ENCODE assay signal across 8 cellular contexts in genomic region chr12:79127268-79127895, GRCh38.
DNase-seq lines count a peak whose midpoint lies in the region; ATAC-seq and TF ChIP-seq lines count a peak whose summit lies in the region.

No MANE protein-coding gene starts in this region.

- H3K27ac ChIP-seq in OCI-LY3 (ENCODE audit: low read length) (peak overlapping the region; percentile 20; the same call in 1 of the 2 replicates), ovary (no peak overlapping the region)

- TF ChIP-seq CTCF in OCI-LY3 (IDR thresholded peaks at IDR 0.05; ENCODE audit: low read depth, low read length) (no peak), ovary (IDR thresholded peaks at IDR 0.05) (no peak)

- H3K9me3 ChIP-seq in OCI-LY3 (ENCODE audit: insufficient read depth, low read length) (no peaks in the 10 kb centered on the region), ovary (no peaks in the 10 kb centered on the region)

- H3K9ac ChIP-seq in OCI-LY3 (ENCODE audit: low read length), result no peak overlapping the region

- H3K36me3 ChIP-seq in OCI-LY3 (replicated peaks; ENCODE audit: low read depth, low read length) (no peaks in the 10 kb centered on the region), ovary (no peaks in the 10 kb centered on the region)

- no peak overlapping the region for H3K4me3 ChIP-seq in OCI-LY3 (ENCODE audit: low read length)
- H3K4me3 ChIP-seq in ovary, result no peak overlapping the region

- peak overlapping the region; percentile 39 for H3K4me2 ChIP-seq in OCI-LY3 (ENCODE audit: low read length)

- no peaks in the 10 kb centered on the region for H4K20me1 ChIP-seq in OCI-LY3 (ENCODE audit: insufficient read depth, low read length)

- TF ChIP-seq EP300 in ovary (IDR thresholded peaks at IDR 0.05), result no peak

- ATAC-seq in GM18868 (IDR thresholded peaks at IDR 0.05; ENCODE audit: unreplicated experiment) (peak; percentile 94), HG02852 (IDR thresholded peaks at IDR 0.05; ENCODE audit: unreplicated experiment) (peak; percentile 97), Right ventricle myocardium superior (ENCODE audit: poor library complexity) (no peak)

- no peaks in the 10 kb centered on the region for H3K27me3 ChIP-seq in OCI-LY3 (ENCODE audit: low read depth, low read length)
- no peaks in the 10 kb centered on the region for H3K27me3 ChIP-seq in ovary

- TF ChIP-seq POLR2A in ovary (IDR thresholded peaks at IDR 0.05), result no peak

- H3K4me1 ChIP-seq in OCI-LY3 (ENCODE audit: low read length) (peaks cover 19% of the 10 kb centered on the region), ovary (ENCODE audit: insufficient read depth) (no peaks in the 10 kb centered on the region)

- no peaks in the 10 kb centered on the region for H3K79me2 ChIP-seq in OCI-LY3 (ENCODE audit: low read length)

- intact Hi-C loops in Right ventricle myocardium superior (cut with DNase I), result no loop called here
- intact Hi-C loops in ovary (cut with DNase I), result no loop called here

- DNase-seq in myocyte (ENCODE audit: low read depth), result peak; percentile 69
- no peak for DNase-seq in NCI-H2081 treated with DMSO at 0.1 percent for 48 hours (lab: John Stamatoyannopoulos, UW)
- DNase-seq in Right ventricle myocardium superior, result no peak
- DNase-seq in ovary, result no peak
- DNase-seq in activated CD4-positive, CD25-positive, alpha-beta regulatory T cell (lab: John Stamatoyannopoulos, UW), result no peak

- 64 to 68% (median 65%) methylated on average over 3 of the region's 3 CpGs for WGBS in ovary, 3 donors

- H2AFZ ChIP-seq in OCI-LY3 (ENCODE audit: low read depth, low read length), result peak overlapping the region; percentile 9; the same call in 1 of the 2 replicates
